ENCODE assay signal across 31 cellular contexts in the genomic region with DNA sequence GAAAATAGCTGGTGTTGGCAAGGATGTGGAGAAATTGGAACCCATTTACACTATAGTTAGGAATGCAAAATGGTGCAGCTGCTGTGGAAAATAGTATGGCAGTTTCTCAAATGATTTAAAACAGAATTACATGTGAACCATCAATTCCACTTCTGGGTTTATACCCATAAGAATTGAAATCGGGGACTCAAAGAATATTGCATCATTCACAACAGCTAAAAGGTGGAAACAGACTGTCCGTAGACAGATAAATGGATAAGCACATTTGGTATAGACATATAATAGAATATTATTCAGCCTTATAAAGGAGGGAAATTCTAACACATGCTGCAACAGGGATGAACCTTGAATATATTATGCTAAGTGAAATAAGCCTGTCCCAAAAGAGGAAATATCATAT.
"Had no signal": no experiment of that assay in that cellular context is flagged by ENCODE, and none has a peak within 500 bp of the region (broad histone marks: within the 10 kb centered on the region; RNA-seq: fewer than 3 reads in every experiment).

No MANE protein-coding gene starts in this region.

- ATAC-seq: activated CD4-positive, alpha-beta T cell treated with anti-CD3 and anti-CD28 coated beads for 36 hours; activated CD4-positive, CD25-positive, alpha-beta regulatory T cell treated with anti-CD3 and anti-CD28 coated beads, Interleukin-2, amount 50 U/mL, for 24 hours; activated CD8-positive, alpha-beta memory T cell treated with anti-CD3 and anti-CD28 coated beads, Interleukin-2, amount 10 ng/mL, durations not matched to agents 7 days and 5 days; activated CD8-positive, alpha-beta T cell treated with anti-CD3 and anti-CD28 coated beads, Interleukin-2, amount 10 ng/mL, durations not matched to agents 7 days and 5 days; activated naive CD8-positive, alpha-beta T cell treated with anti-CD3 and anti-CD28 coated beads, Interleukin-2, amount 50 U/mL, for 24 hours; WTC11 had no signal

- H3K27ac ChIP-seq: ascending aorta, cardiac muscle cell, WERI-Rb-1 had no signal

- H3K4me3 ChIP-seq: ascending aorta, cardiac muscle cell had no signal

- DNase-seq: activated CD4-positive, alpha-beta memory T cell treated with anti-CD3 and anti-CD28 coated beads, Interleukin-2, amount 10 ng/mL, durations not matched to agents 7 days and 5 days; activated CD4-positive, alpha-beta T cell treated with anti-CD3 and anti-CD28 coated beads for 1 hour; activated CD4-positive, alpha-beta T cell treated with anti-CD3 and anti-CD28 coated beads for 36 hours; activated CD4-positive, alpha-beta T cell treated with anti-CD3 and anti-CD28 coated beads for 48 hours; activated CD4-positive, alpha-beta T cell treated with anti-CD3 and anti-CD28 coated beads, Interleukin-2, amount 10 ng/mL, durations not matched to agents 7 days and 5 days; activated CD4-positive, alpha-beta T cell treated with anti-CD3 and anti-CD28 coated beads, Interleukin-2, amount 50 U/mL, for 48 hours; activated CD4-positive, CD25-positive, alpha-beta regulatory T cell; activated CD8-positive, alpha-beta memory T cell treated with anti-CD3 and anti-CD28 coated beads for 24 hours; activated CD8-positive, alpha-beta memory T cell treated with anti-CD3 and anti-CD28 coated beads, Interleukin-2, amount 10 ng/mL, durations not matched to agents 7 days and 5 days; activated CD8-positive, alpha-beta memory T cell treated with anti-CD3 and anti-CD28 coated beads, Interleukin-2, amount 50 U/mL, for 48 hours; activated CD8-positive, alpha-beta T cell treated with anti-CD3 and anti-CD28 coated beads, Interleukin-2, amount 10 ng/mL, durations not matched to agents 7 days and 5 days; activated effector memory CD4-positive, alpha-beta T cell treated with Interleukin-2 at 50 U/mL for 16 hours; activated gamma-delta T cell; activated naive CD4-positive, alpha-beta T cell treated with anti-CD3 and anti-CD28 coated beads, Interleukin-2, amount 10 ng/mL, durations not matched to agents 7 days and 5 days; activated naive CD4-positive, alpha-beta T cell treated with Interleukin-2 at 50 U/mL for 16 hours; activated naive CD8-positive, alpha-beta T cell treated with anti-CD3 and anti-CD28 coated beads, Interleukin-2, amount 10 ng/mL, durations not matched to agents 7 days and 5 days; activated naive CD8-positive, alpha-beta T cell treated with anti-CD3 and anti-CD28 coated beads, Interleukin-2, amount 50 U/mL, for 24 hours; activated T-cell treated with anti-CD3 and anti-CD28 coated beads, Interleukin-2, amount 50 U/mL, for 24 hours; activated T-cell treated with anti-CD3 and anti-CD28 coated beads, Interleukin-2, amount 50 U/mL, for 48 hours; amygdala; anterior cingulate cortex; caudate nucleus; cerebellar nuclear complex; T-helper 1 cell; T-helper 2 cell; T-helper 9 cell; WERI-Rb-1 had no signal

- H3K9me3 ChIP-seq: ascending aorta had no signal

- H3K4me1 ChIP-seq: ascending aorta had no signal

- H3K27me3 ChIP-seq: ascending aorta, cardiac muscle cell had no signal

- H3K36me3 ChIP-seq: ascending aorta, cardiac muscle cell, WERI-Rb-1 had no signal
